Comparison of ENCODE assay signal across 1 cellular context in the genomic region with DNA sequence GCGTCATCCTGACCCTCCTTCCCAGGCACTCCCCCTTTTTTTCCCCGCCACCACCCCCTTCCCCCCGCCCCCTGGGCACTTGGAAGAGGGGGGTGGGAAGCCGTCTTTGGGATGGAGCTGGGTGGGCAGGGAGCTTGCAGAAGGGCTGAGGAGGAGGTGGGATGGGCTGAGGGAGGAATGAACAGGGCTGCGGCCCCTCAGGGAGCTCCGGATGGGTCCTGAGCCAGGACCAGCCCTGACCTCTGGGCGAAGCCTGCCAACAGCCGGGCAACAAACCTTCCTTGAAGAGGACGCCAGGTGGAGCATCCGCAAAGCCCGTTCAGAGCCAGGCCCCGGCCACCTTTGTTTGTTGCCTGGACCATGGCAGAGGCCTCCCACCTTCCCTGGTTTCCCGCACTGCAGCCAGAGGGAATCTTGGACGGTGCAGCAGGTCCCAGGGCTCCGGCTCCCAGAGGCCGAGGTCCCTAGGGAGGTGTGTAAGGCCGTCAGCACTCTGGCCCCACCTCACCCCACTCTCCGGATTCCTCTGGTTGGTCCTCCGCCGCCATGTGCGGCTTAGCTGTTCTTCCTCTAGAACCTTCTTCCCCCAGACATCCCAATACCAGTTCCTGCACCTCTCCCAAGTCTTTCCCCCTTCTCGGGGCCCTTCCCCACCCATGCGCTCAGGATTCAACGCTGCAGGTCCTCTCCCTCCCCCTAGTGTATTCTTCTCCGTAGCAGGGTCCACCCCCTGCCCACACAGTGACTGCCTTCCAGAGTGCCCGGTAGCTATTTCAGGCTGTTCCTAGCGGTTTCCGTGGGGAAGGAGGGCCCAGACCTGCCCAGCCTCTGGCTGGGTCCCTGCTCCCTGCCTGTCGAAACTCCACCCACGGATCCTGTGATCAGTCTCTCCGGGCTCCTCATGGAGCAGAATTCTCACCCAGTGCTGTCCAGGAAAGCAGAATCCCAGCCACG.
TF ChIP-seq lines count a peak whose summit lies in the region.

No MANE protein-coding gene starts in this region.

TF ChIP-seq in WTC11, 78 proteins besides CTCF, POLR2A, EP300 and RAD21 (continued from another document):
- TF ChIP-seq, protein P1, sequence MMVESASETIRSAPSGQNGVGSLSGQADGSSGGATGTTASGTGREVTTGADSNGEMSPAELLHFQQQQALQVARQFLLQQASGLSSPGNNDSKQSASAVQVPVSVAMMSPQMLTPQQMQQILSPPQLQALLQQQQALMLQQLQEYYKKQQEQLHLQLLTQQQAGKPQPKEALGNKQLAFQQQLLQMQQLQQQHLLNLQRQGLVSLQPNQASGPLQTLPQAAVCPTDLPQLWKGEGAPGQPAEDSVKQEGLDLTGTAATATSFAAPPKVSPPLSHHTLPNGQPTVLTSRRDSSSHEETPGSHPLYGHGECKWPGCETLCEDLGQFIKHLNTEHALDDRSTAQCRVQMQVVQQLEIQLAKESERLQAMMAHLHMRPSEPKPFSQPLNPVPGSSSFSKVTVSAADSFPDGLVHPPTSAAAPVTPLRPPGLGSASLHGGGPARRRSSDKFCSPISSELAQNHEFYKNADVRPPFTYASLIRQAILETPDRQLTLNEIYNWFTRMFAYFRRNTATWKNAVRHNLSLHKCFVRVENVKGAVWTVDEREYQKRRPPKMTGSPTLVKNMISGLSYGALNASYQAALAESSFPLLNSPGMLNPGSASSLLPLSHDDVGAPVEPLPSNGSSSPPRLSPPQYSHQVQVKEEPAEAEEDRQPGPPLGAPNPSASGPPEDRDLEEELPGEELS (CRISPR knock-in tag; IDR thresholded peaks at IDR 0.05): no peak
- TF ChIP-seq TCF7 (CRISPR knock-in tag; IDR thresholded peaks at IDR 0.05; ENCODE audit: low read depth) (no peak), EMX1 (CRISPR knock-in tag; IDR thresholded peaks at IDR 0.05) (no peak), TEAD4 (CRISPR knock-in tag; IDR thresholded peaks at IDR 0.05) (no peak), TEAD1 (CRISPR knock-in tag; IDR thresholded peaks at IDR 0.05) (no peak)
- TF ChIP-seq, protein P2, sequence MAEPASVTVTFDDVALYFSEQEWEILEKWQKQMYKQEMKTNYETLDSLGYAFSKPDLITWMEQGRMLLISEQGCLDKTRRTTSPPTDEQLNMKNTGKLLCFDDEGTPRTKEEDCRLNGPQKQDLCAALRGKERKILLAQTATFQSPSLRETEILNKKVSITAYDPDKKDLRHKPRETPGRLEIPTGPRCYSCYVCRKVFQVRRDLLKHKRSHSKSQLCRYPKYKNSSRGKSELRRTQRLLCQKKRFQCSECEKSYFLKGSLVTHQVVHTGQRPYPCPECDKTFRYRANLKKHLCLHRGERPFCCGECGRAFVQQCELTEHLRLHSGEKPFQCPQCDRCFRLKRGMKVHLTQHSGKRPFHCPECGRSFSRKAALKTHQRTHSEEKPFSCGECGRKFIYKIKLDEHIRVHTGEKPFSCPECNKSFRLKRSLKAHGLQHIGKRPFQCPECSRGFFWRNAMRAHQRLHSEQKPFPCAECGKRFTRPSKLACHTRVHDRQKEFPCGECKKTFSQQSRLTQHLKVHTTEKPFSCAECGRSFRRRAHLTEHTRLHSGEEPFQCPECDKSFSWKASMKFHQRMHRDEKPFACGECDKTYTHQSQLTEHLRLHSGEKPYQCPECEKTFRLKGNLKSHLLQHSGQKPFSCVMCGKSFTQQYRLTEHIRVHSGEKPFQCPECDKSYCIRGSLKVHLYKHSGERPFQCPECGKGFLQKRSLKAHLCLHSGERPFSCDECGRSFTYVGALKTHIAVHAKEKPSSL (CRISPR knock-in tag; conservative IDR thresholded peaks at IDR 0.05): no peak
- TF ChIP-seq, protein P3, sequence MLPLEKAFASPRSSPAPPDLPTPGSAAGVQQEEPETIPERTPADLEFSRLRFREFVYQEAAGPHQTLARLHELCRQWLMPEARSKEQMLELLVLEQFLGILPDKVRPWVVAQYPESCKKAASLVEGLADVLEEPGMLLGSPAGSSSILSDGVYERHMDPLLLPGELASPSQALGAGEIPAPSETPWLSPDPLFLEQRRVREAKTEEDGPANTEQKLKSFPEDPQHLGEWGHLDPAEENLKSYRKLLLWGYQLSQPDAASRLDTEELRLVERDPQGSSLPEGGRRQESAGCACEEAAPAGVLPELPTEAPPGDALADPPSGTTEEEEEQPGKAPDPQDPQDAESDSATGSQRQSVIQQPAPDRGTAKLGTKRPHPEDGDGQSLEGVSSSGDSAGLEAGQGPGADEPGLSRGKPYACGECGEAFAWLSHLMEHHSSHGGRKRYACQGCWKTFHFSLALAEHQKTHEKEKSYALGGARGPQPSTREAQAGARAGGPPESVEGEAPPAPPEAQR (CRISPR knock-in tag; IDR thresholded peaks at IDR 0.05): no peak
- TF ChIP-seq, protein P4, sequence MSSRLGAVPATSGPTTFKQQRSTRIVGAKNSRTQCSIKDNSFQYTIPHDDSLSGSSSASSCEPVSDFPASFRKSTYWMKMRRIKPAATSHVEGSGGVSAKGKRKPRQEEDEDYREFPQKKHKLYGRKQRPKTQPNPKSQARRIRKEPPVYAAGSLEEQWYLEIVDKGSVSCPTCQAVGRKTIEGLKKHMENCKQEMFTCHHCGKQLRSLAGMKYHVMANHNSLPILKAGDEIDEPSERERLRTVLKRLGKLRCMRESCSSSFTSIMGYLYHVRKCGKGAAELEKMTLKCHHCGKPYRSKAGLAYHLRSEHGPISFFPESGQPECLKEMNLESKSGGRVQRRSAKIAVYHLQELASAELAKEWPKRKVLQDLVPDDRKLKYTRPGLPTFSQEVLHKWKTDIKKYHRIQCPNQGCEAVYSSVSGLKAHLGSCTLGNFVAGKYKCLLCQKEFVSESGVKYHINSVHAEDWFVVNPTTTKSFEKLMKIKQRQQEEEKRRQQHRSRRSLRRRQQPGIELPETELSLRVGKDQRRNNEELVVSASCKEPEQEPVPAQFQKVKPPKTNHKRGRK (CRISPR knock-in tag; IDR thresholded peaks at IDR 0.05; ENCODE audit: borderline replicate concordance): no peak
- TF ChIP-seq, protein P5, sequence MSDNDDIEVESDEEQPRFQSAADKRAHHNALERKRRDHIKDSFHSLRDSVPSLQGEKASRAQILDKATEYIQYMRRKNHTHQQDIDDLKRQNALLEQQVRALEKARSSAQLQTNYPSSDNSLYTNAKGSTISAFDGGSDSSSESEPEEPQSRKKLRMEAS (CRISPR knock-in tag; IDR thresholded peaks at IDR 0.05): no peak
- TF ChIP-seq, protein P6, sequence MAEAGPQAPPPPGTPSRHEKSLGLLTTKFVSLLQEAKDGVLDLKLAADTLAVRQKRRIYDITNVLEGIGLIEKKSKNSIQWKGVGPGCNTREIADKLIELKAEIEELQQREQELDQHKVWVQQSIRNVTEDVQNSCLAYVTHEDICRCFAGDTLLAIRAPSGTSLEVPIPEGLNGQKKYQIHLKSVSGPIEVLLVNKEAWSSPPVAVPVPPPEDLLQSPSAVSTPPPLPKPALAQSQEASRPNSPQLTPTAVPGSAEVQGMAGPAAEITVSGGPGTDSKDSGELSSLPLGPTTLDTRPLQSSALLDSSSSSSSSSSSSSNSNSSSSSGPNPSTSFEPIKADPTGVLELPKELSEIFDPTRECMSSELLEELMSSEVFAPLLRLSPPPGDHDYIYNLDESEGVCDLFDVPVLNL (CRISPR knock-in tag; IDR thresholded peaks at IDR 0.05; ENCODE audit: borderline replicate concordance, low read depth): no peak
- TF ChIP-seq, protein P7, sequence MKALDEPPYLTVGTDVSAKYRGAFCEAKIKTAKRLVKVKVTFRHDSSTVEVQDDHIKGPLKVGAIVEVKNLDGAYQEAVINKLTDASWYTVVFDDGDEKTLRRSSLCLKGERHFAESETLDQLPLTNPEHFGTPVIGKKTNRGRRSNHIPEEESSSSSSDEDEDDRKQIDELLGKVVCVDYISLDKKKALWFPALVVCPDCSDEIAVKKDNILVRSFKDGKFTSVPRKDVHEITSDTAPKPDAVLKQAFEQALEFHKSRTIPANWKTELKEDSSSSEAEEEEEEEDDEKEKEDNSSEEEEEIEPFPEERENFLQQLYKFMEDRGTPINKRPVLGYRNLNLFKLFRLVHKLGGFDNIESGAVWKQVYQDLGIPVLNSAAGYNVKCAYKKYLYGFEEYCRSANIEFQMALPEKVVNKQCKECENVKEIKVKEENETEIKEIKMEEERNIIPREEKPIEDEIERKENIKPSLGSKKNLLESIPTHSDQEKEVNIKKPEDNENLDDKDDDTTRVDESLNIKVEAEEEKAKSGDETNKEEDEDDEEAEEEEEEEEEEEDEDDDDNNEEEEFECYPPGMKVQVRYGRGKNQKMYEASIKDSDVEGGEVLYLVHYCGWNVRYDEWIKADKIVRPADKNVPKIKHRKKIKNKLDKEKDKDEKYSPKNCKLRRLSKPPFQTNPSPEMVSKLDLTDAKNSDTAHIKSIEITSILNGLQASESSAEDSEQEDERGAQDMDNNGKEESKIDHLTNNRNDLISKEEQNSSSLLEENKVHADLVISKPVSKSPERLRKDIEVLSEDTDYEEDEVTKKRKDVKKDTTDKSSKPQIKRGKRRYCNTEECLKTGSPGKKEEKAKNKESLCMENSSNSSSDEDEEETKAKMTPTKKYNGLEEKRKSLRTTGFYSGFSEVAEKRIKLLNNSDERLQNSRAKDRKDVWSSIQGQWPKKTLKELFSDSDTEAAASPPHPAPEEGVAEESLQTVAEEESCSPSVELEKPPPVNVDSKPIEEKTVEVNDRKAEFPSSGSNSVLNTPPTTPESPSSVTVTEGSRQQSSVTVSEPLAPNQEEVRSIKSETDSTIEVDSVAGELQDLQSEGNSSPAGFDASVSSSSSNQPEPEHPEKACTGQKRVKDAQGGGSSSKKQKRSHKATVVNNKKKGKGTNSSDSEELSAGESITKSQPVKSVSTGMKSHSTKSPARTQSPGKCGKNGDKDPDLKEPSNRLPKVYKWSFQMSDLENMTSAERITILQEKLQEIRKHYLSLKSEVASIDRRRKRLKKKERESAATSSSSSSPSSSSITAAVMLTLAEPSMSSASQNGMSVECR (CRISPR knock-in tag; IDR thresholded peaks at IDR 0.05; ENCODE audit: borderline replicate concordance): no peak
